ENCODE assay signal across 8 cellular contexts in genomic region chr4:39446842-39447573, GRCh38. TPM values are rescaled to one million over a fixed set of nuclear protein-coding genes. Genes with fewer than 3 reads are reported as not detected.
DNase-seq lines count a peak whose midpoint lies in the region; ATAC-seq, FAIRE-seq and TF ChIP-seq lines count a peak whose summit lies in the region.

No MANE protein-coding gene starts in this region.

- DNase-seq in GM18507 (ENCODE audit: extremely low spot score, insufficient read length, low read depth) (peak; percentile 65), lower lobe of right lung (peak; percentile 81), stomach (peak; percentile 78), NCI-H2171 (lab: John Stamatoyannopoulos, UW) (no peak), H4 (ENCODE audit: low spot score) (no peak)
- peak in 3 of 4 experiments; percentile 8 to 18 (median 12) for DNase-seq in activated CD4-positive, CD25-positive, alpha-beta regulatory T cell (lab: John Stamatoyannopoulos, UW)

- H3K27ac ChIP-seq in duodenal mucosa (ENCODE audit: low read depth, low read length) (no peak overlapping the region), lower lobe of right lung (peak overlapping the region; percentile 76), stomach (peak overlapping the region; percentile 60 to 85 (median 76))

- peak; percentile 86 for FAIRE-seq in GM18507 (lab: Jason Lieb, UNC)

- WGBS in stomach, 5 donors: 2 to 12% (median 8%) methylated on average over 26 to 61 of the region's 61 CpGs

- H3K4me1 ChIP-seq in duodenal mucosa (ENCODE audit: control insufficient read depth in 1 of 2, insufficient read depth in 2 of 2, low read length in 2 of 2) (peaks cover 14 to 15% of the 10 kb centered on the region in 2 donors), lower lobe of right lung (peaks cover 13% of the 10 kb centered on the region), stomach (peaks cover 4 to 32% (median 16%) of the 10 kb centered on the region in 4 donors)

- H3K9me3 ChIP-seq in duodenal mucosa (ENCODE audit: control insufficient read depth in 1 of 2, low read length in 2 of 2): no peaks in the 10 kb centered on the region
- H3K9me3 ChIP-seq in lower lobe of right lung: no peaks in the 10 kb centered on the region
- no peaks in the 10 kb centered on the region for H3K9me3 ChIP-seq in stomach

- peak in 1 of 4 donors; percentile 11 for TF ChIP-seq POLR2A in stomach (IDR thresholded peaks at IDR 0.05)

- no peak for TF ChIP-seq EP300 in stomach (IDR thresholded peaks at IDR 0.05)

- intact Hi-C loops in lower lobe of right lung (cut with DNase I): no loop called here
- intact Hi-C loops in stomach (cut with DNase I; ENCODE audit: low total_unique reads): no loop called here

- TF ChIP-seq CTCF in lower lobe of right lung (IDR thresholded peaks at IDR 0.05) (peak; percentile 27), stomach (IDR thresholded peaks at IDR 0.05) (peak in 4 of 7 experiments; percentile 10 to 23 (median 17))

- H3K27me3 ChIP-seq in duodenal mucosa (ENCODE audit: control insufficient read depth in 1 of 2, insufficient read depth in 2 of 2, low read length in 2 of 2) (no peaks in the 10 kb centered on the region), lower lobe of right lung (ENCODE audit: low read depth) (no peaks in the 10 kb centered on the region), stomach (no peaks in the 10 kb centered on the region)

- H3K9ac ChIP-seq in duodenal mucosa (ENCODE audit: low read depth in 1 of 2, low read length in 2 of 2): peak overlapping the region; percentile 45 to 66

- H3K36me3 ChIP-seq in duodenal mucosa (ENCODE audit: control insufficient read depth in 1 of 2, insufficient read depth in 2 of 2, low read length in 2 of 2) (peaks cover 6 to 7% of the 10 kb centered on the region in 2 donors), lower lobe of right lung (peaks cover 27% of the 10 kb centered on the region), stomach (peaks cover 7 to 26% (median 21%) of the 10 kb centered on the region in 4 donors)

- peak overlapping the region; percentile 73 to 77 for H3K4me3 ChIP-seq in duodenal mucosa (ENCODE audit: low read depth in 1 of 2, low read length in 2 of 2)
- H3K4me3 ChIP-seq in lower lobe of right lung: peak overlapping the region; percentile 60
- peak overlapping the region; percentile 43 to 55 (median 50) for H3K4me3 ChIP-seq in stomach

- ATAC-seq in HG02852 (IDR thresholded peaks at IDR 0.05; ENCODE audit: unreplicated experiment) (peak; percentile 87), lower lobe of right lung (peak; percentile 90 to 95)

RNA-seq across cellular contexts. Expression of gene RPL9, which starts 11.7 kb away (rescaled TPM):
- total RNA-seq in lower lobe of right lung (1,277 TPM), stomach (1,000 to 10,000 TPM in 4 of 5 donors, 100 to 1,000 TPM in 1; 964 to 4,990 (median 2,883) TPM)
- 1,000 to 10,000 TPM; 2,170 to 4,250 (median 2,805) TPM for polyA plus RNA-seq in stomach
- 4,508 and 5,734 TPM in 2 replicates for total RNA-seq in H4 (2014; rRNA removed; shearing (Covaris generic))

RNA-seq across cellular contexts. Expression of gene LIAS, which starts 11.8 kb away (rescaled TPM):
- total RNA-seq in lower lobe of right lung (13.7 TPM), stomach (10 to 100 TPM; 12.3 to 36.2 (median 16.1) TPM)
- polyA plus RNA-seq in stomach: 10 to 100 TPM; 10.4 to 31.9 (median 21.2) TPM
- total RNA-seq in H4 (2014; rRNA removed; shearing (Covaris generic)): 13.6 and 16.6 TPM in 2 replicates

RNA-seq across cellular contexts. Expression of gene KLB, which starts 40.3 kb away (rescaled TPM):
- 1.0 TPM for total RNA-seq in lower lobe of right lung
- under 1 TPM in 1 of 5 donors, not detected in 4; 0.18 TPM for total RNA-seq in stomach
- polyA plus RNA-seq in stomach: under 1 TPM; 0.06 to 0.61 (median 0.10) TPM
- total RNA-seq in H4 (2014; rRNA removed; shearing (Covaris generic)): not detected in 2 replicates

Comparison
In these comparisons a context has a peak if more than half of its experiments do, and no peak if none do; other contexts are left out.
1. DNase-seq: peak in GM18507 (single experiment), activated CD4-positive, CD25-positive, alpha-beta regulatory T cell (3 of 4), lower lobe of right lung (single experiment) and stomach (single experiment); none in NCI-H2171 (single experiment) and H4 (single experiment).
2. Peak in every context shown above with its lines, with median percentiles within 50 percentile points of each other: H3K4me3 ChIP-seq.